Comparison of ENCODE assay signal across 4 cellular contexts in genomic region chr1:145762001-145762400, GRCh38. TPM values are rescaled to one million over a fixed set of nuclear protein-coding genes. Genes with fewer than 3 reads are reported as not detected.
"Had no signal": no experiment of that assay in that cellular context is flagged by ENCODE, and none has a peak within 500 bp of the region (broad histone marks: within the 10 kb centered on the region; RNA-seq: fewer than 3 reads in every experiment).

No MANE protein-coding gene starts in this region.

RNA-seq across cellular contexts. Expression of gene CD160, which starts 42.7 kb away (rescaled TPM):
- total RNA-seq: HT-29, HT1080, IMR-90, K562 had no signal
- polyA plus RNA-seq: IMR-90 had no signal

RNA-seq across cellular contexts. Expression of gene PDZK1, which starts 54.8 kb away (rescaled TPM):
- total RNA-seq: HT1080 had no signal
